8 cellular contexts compared by ENCODE assay signal in genomic region chr7:17041324-17041723, GRCh38.
DNase-seq lines count a peak whose midpoint lies in the region; ATAC-seq and TF ChIP-seq lines count a peak whose summit lies in the region.

No MANE protein-coding gene starts in this region.

- no peaks in the 10 kb centered on the region for H3K36me3 Mint-ChIP-seq in mesothelial cell of epicardium

- no peaks in the 10 kb centered on the region for H3K36me3 ChIP-seq in brain microvascular endothelial cell (replicated peaks)

- in situ Hi-C loops in brain microvascular endothelial cell (cut with HindIII; ENCODE audit: low pct_ligation_motif_present, low sequenced_read_pairs) = no loop called here

- peak overlapping the region; percentile 70 for H3K27ac ChIP-seq in brain microvascular endothelial cell

- TF ChIP-seq CTCF in brain microvascular endothelial cell (IDR thresholded peaks at IDR 0.05; ENCODE audit: low read depth, low read length, missing control alignments) (no peak), mesothelial cell of epicardium (IDR thresholded peaks at IDR 0.05; ENCODE audit: unreplicated experiment) (no peak)

- H3K4me3 Mint-ChIP-seq in mesothelial cell of epicardium = no peak overlapping the region

- no peak overlapping the region for H3K4me3 ChIP-seq in brain microvascular endothelial cell (ENCODE audit: low read depth, low read length)

- no peaks in the 10 kb centered on the region for H3K27me3 Mint-ChIP-seq in mesothelial cell of epicardium (ENCODE audit: low read depth)

- DNase-seq in COR-L47 (lab: John Stamatoyannopoulos, UW) (peak; percentile 3), NCI-H1105 treated with DMSO at 0.1 percent for 48 hours (lab: John Stamatoyannopoulos, UW) (peak; percentile 82), brain microvascular endothelial cell (peak; percentile 86), mesothelial cell of epicardium (ENCODE audit: low spot score in 2 of 2, unreplicated experiment in 2 of 2) (no peak), activated gamma-delta T cell treated with Interleukin-2 at 50 U/mL for 16 hours (no peak), NCI-H1694 treated with DMSO at 0.1 percent for 48 hours (lab: John Stamatoyannopoulos, UW) (no peak)
- DNase-seq in activated naive CD4-positive, alpha-beta T cell treated with Interleukin-2 at 50 U/mL for 16 hours = no peak

- H3K27me3 ChIP-seq in brain microvascular endothelial cell (replicated peaks) = no peaks in the 10 kb centered on the region

- H3K4me1 Mint-ChIP-seq in mesothelial cell of epicardium = peaks cover 62% of the 10 kb centered on the region

- ATAC-seq in HG03280 (IDR thresholded peaks at IDR 0.05; ENCODE audit: unreplicated experiment) = no peak

- H3K9me3 Mint-ChIP-seq in mesothelial cell of epicardium = peaks cover 7% of the 10 kb centered on the region

- peak overlapping the region; percentile 60 for H3K27ac Mint-ChIP-seq in mesothelial cell of epicardium

Comparison
In these comparisons a context has a peak if more than half of its experiments do, and no peak if none do; other contexts are left out.
1. DNase-seq: peak in COR-L47 (single experiment), NCI-H1105 treated with DMSO at 0.1 percent for 48 hours (single experiment) and brain microvascular endothelial cell (single experiment); none in mesothelial cell of epicardium (0 of 2), activated naive CD4-positive, alpha-beta T cell treated with Interleukin-2 at 50 U/mL for 16 hours (single experiment), activated gamma-delta T cell treated with Interleukin-2 at 50 U/mL for 16 hours (single experiment) and NCI-H1694 treated with DMSO at 0.1 percent for 48 hours (single experiment).